13 cellular contexts compared by ENCODE assay signal in the genomic region with DNA sequence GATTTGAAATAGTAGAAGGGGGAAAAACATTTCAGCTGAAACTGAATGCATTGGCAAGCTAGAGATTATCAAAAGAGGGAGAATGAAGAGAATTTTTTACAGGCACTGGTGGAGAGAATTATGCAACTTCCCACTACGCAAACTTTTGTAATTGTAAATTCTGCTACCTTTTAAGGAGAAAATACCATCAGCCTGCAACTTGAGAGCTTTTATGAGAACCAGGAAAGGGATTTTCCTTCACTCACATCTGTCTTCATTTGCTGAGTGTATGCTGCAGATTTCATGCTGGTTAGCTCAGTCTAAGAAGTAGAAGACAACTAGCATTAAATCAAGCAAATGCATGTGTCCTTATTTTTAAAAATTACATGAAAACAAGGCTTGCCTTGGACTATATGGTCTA. TPM values are rescaled to one million over a fixed set of nuclear protein-coding genes. Genes with fewer than 3 reads are reported as not detected.
DNase-seq lines count a peak whose midpoint lies in the region; ATAC-seq, FAIRE-seq and TF ChIP-seq lines count a peak whose summit lies in the region.
"Had no signal": no experiment of that assay in that cellular context is flagged by ENCODE, and none has a peak within 500 bp of the region (broad histone marks: within the 10 kb centered on the region; RNA-seq: fewer than 3 reads in every experiment).

No MANE protein-coding gene starts in this region.

- intact Hi-C loops in right cardiac atrium (cut with DNase I) = no loop called here

- ATAC-seq in right cardiac atrium = peak; percentile 22 to 49
- no peak for ATAC-seq in GM19397 (IDR thresholded peaks at IDR 0.05; ENCODE audit: unreplicated experiment)
- ATAC-seq: left lobe of liver had no signal

- H4K20me1 ChIP-seq in astrocyte (ENCODE audit: insufficient read depth, low read length) = no peaks in the 10 kb centered on the region

- H3K36me3 ChIP-seq in astrocyte (ENCODE audit: insufficient read depth, low read length) = no peaks in the 10 kb centered on the region
- no peaks in the 10 kb centered on the region for H3K36me3 ChIP-seq in skeletal muscle satellite cell (ENCODE audit: insufficient read depth, low read length)
- no peaks in the 10 kb centered on the region for H3K36me3 ChIP-seq in small intestine (ENCODE audit: control insufficient read depth in 2 of 2, insufficient read depth in 2 of 2, low read length in 2 of 2)

- H3K4me2 ChIP-seq in astrocyte (ENCODE audit: low read length) = peak overlapping the region; percentile 9
- H3K4me2 ChIP-seq in skeletal muscle satellite cell (ENCODE audit: low read length) = peak overlapping the region; percentile 61

- no peak overlapping the region for H3K4me3 Mint-ChIP-seq in astrocyte (ENCODE audit: unreplicated experiment)
- H3K4me3 Mint-ChIP-seq: activated T-helper 1 cell treated with anti-CD3 and anti-CD28 coated beads, Interleukin-12 subunit alpha, Interleukin-12 subunit beta, Interleukin-2, Interleukin-4 antibody, amounts not matched to agents 30 ng/mL and 10 ng/mL and 1 ng/mL, durations not matched to agents 14 hours and 24 hours and 36 hours had no signal

- H3K36me3 Mint-ChIP-seq in astrocyte (ENCODE audit: low read depth, unreplicated experiment) = no peaks in the 10 kb centered on the region

- no peak overlapping the region for H3K27ac Mint-ChIP-seq in astrocyte (ENCODE audit: unreplicated experiment)
- H3K27ac Mint-ChIP-seq: activated T-helper 1 cell treated with anti-CD3 and anti-CD28 coated beads, Interleukin-12 subunit alpha, Interleukin-12 subunit beta, Interleukin-2, Interleukin-4 antibody, amounts not matched to agents 30 ng/mL and 10 ng/mL and 1 ng/mL, durations not matched to agents 14 hours and 24 hours and 36 hours had no signal

- no peaks in the 10 kb centered on the region for H3K27me3 Mint-ChIP-seq in astrocyte (ENCODE audit: low read depth, unreplicated experiment)

- no peak overlapping the region for H3K9ac ChIP-seq in astrocyte (ENCODE audit: low read length)
- H3K9ac ChIP-seq in skeletal muscle satellite cell (ENCODE audit: low read depth, low read length) = peak overlapping the region; percentile 57

- WGBS in right cardiac atrium = 62% methylated on average over 1 of the region's 1 CpG
- 65 to 77% (median 74%) methylated on average over 1 of the region's 1 CpG for WGBS in small intestine, 3 donors

- H3K9me3 ChIP-seq in astrocyte (ENCODE audit: insufficient read depth, low read depth, low read length) = no peaks in the 10 kb centered on the region
- H3K9me3 ChIP-seq in right cardiac atrium (ENCODE audit: control insufficient read depth, low read length) = no peaks in the 10 kb centered on the region
- H3K9me3 ChIP-seq in skeletal muscle satellite cell (replicated peaks; ENCODE audit: low read length) = no peaks in the 10 kb centered on the region
- no peaks in the 10 kb centered on the region for H3K9me3 ChIP-seq in small intestine (ENCODE audit: control insufficient read depth, low read depth)

- H3K27me3 ChIP-seq in astrocyte (ENCODE audit: insufficient read depth, low read length) = no peaks in the 10 kb centered on the region
- H3K27me3 ChIP-seq in right cardiac atrium (ENCODE audit: control insufficient read depth, insufficient read depth) = no peaks in the 10 kb centered on the region
- H3K27me3 ChIP-seq in skeletal muscle satellite cell (ENCODE audit: control insufficient read depth, insufficient read depth, low read length) = no peaks in the 10 kb centered on the region
- no peaks in the 10 kb centered on the region for H3K27me3 ChIP-seq in small intestine (ENCODE audit: control insufficient read depth in 2 of 2, insufficient read depth in 2 of 2, low read length in 2 of 2)

- TF ChIP-seq CTCF in astrocyte (IDR thresholded peaks at IDR 0.05; ENCODE audit: insufficient read depth, low read depth, low read length) = no peak

- DNase-seq in GM04504 (ENCODE audit: low read depth) (peak; percentile 80), astrocyte (ENCODE audit: low read depth) (peak; percentile 41), right cardiac atrium (no peak), CD1c-positive myeloid dendritic cell (ENCODE audit: extremely low spot score) (no peak), small intestine (no peak)
- DNase-seq in stimulated activated CD4-positive, alpha-beta T cell treated with anti-CD3 and anti-CD28 coated beads, Interleukin-12 subunit alpha, Interleukin-12 subunit beta, amount 100 ng/mL, for 4 hours = no peak
- DNase-seq: DMS153, NCI-H82 had no signal

- H3K9me3 Mint-ChIP-seq in astrocyte (ENCODE audit: unreplicated experiment) = peaks cover 3% of the 10 kb centered on the region
- H3K9me3 Mint-ChIP-seq: activated T-helper 1 cell treated with anti-CD3 and anti-CD28 coated beads, Interleukin-12 subunit alpha, Interleukin-12 subunit beta, Interleukin-2, Interleukin-4 antibody, amounts not matched to agents 30 ng/mL and 10 ng/mL and 1 ng/mL, durations not matched to agents 14 hours and 24 hours and 36 hours had no signal

- no peak overlapping the region for H2AFZ ChIP-seq in astrocyte (ENCODE audit: low read depth, low read length)

- H3K4me1 Mint-ChIP-seq in astrocyte (ENCODE audit: low read depth, unreplicated experiment) = peaks cover 13% of the 10 kb centered on the region

- H3K4me1 ChIP-seq in astrocyte (ENCODE audit: insufficient read depth, low read length) (no peaks in the 10 kb centered on the region), right cardiac atrium (ENCODE audit: control insufficient read depth, insufficient read depth, low read length) (peaks cover 1% of the 10 kb centered on the region), skeletal muscle satellite cell (ENCODE audit: control insufficient read depth, insufficient read depth, low read length) (peaks cover 31% of the 10 kb centered on the region), small intestine (ENCODE audit: control insufficient read depth in 2 of 2, insufficient read depth in 1 of 2, low read depth in 1 of 2, low read length in 1 of 2) (no peaks in the 10 kb centered on the region)

- H3K27ac ChIP-seq in astrocyte (ENCODE audit: low read depth, low read length) (no peak overlapping the region), right cardiac atrium (ENCODE audit: low read length) (no peak overlapping the region), small intestine (ENCODE audit: low read depth in 1 of 2, low read length in 1 of 2) (peak overlapping the region in 1 of 2 donors; percentile 88)

- H3K4me3 ChIP-seq in astrocyte (ENCODE audit: insufficient read depth, low read depth, low read length) = no peak overlapping the region
- no peak overlapping the region for H3K4me3 ChIP-seq in right cardiac atrium (ENCODE audit: low read length)
- peak overlapping the region; percentile 23 for H3K4me3 ChIP-seq in skeletal muscle satellite cell (ENCODE audit: low read length)
- no peak overlapping the region for H3K4me3 ChIP-seq in small intestine (ENCODE audit: low read depth in 1 of 2, low read length in 2 of 2)

- FAIRE-seq in astrocyte (lab: Jason Lieb, UNC) (peak; percentile 52), small intestine (lab: Jason Lieb, UNC) (no peak)
- FAIRE-seq: TTC549 had no signal

- H3K79me2 ChIP-seq in astrocyte (ENCODE audit: insufficient read depth, low read length) = no peaks in the 10 kb centered on the region

RNA-seq across cellular contexts. Expression of gene ADAMTS1, which starts 43.7 kb away (rescaled TPM):
- total RNA-seq in astrocyte = 139 and 141 TPM in 2 replicates
- total RNA-seq in right cardiac atrium = 100 to 1,000 TPM in 1 of 4 donors, 10 to 100 TPM in 3; 52.3 to 142 (median 73.8) TPM
- 88.4 TPM for polyA plus RNA-seq in right cardiac atrium
- total RNA-seq in skeletal muscle satellite cell (2012; rRNA removed) = 208 and 270 TPM in 2 replicates
- polyA plus RNA-seq in small intestine = 10 to 100 TPM in 1 of 3 donors, 1 to 10 TPM in 1, under 1 TPM in 1; 0.89 to 94.8 (median 4.1) TPM

Comparison
In these comparisons a context has a peak if more than half of its experiments do, and no peak if none do; other contexts are left out.
1. DNase-seq: peak in GM04504 (single experiment) and astrocyte (single experiment); none in right cardiac atrium (0 of 3), stimulated activated CD4-positive, alpha-beta T cell treated with anti-CD3 and anti-CD28 coated beads, Interleukin-12 subunit alpha, Interleukin-12 subunit beta, amount 100 ng/mL, for 4 hours (single experiment), CD1c-positive myeloid dendritic cell (single experiment) and small intestine (single experiment).